8 cellular contexts compared by ENCODE assay signal in genomic region chr4:6331018-6331417, GRCh38.
DNase-seq lines count a peak whose midpoint lies in the region; ATAC-seq, FAIRE-seq and TF ChIP-seq lines count a peak whose summit lies in the region.

No MANE protein-coding gene starts in this region.

- POLR2A ChIA-PET in WTC11 (lab: Charles Lee): no interaction called here

- no peak overlapping the region for H3K27ac Mint-ChIP-seq in WTC11

- TF ChIP-seq CTCF in WTC11 (IDR thresholded peaks at IDR 0.05): peak; percentile 68

- peaks cover 27% of the 10 kb centered on the region for H3K9me3 Mint-ChIP-seq in WTC11

- peaks cover 2% of the 10 kb centered on the region for H3K36me3 Mint-ChIP-seq in WTC11

- 0 out of 2 replicates have a peak, but pooled peaks cover 3% of the 10 kb centered on the region for H3K4me1 Mint-ChIP-seq in WTC11

- CTCF ChIA-PET in WTC11 (lab: Charles Lee): interaction anchor here (0.6 to 15.7 kb wide), 69 partner anchors 9 to 526 kb away, joined by 3 to 713 read pairs (median 6); partner anchors contain the start of genes JAKMIP1, MAN2B2, MRFAP1 and WFS1

- no peak overlapping the region for H3K4me3 Mint-ChIP-seq in WTC11

- FAIRE-seq in GM18507 (lab: Jason Lieb, UNC): peak; percentile 65

- no peak for ATAC-seq in WTC11
- no peak for ATAC-seq in GM18519 (IDR thresholded peaks at IDR 0.05; ENCODE audit: low FRiP score, unreplicated experiment)
- no peak for ATAC-seq in GM21717 (IDR thresholded peaks at IDR 0.05; ENCODE audit: unreplicated experiment)
- no peak for ATAC-seq in GM19397 (IDR thresholded peaks at IDR 0.05; ENCODE audit: unreplicated experiment)

- DNase-seq in CD1c-positive myeloid dendritic cell (ENCODE audit: extremely low spot score): peak; percentile 23
- no peak for DNase-seq in GM18507 (ENCODE audit: extremely low spot score, insufficient read length, low read depth)
- peak; percentile 65 for DNase-seq in WTC11 (ENCODE audit: low spot score)
- peak; percentile 17 for DNase-seq in kidney tubule cell (ENCODE audit: low spot score)
- no peak for DNase-seq in T1000 (lab: John Stamatoyannopoulos, UW)

- H3K27me3 Mint-ChIP-seq in WTC11 (ENCODE audit: low read depth): no peaks in the 10 kb centered on the region; the same call in 1 of the 2 replicates

TF ChIP-seq in WTC11, 78 proteins besides CTCF, POLR2A, EP300 and RAD21:
- TF ChIP-seq RORB (CRISPR knock-in tag; IDR thresholded peaks at IDR 0.05): no peak
- no peak for TF ChIP-seq ATF6 (CRISPR knock-in tag; IDR thresholded peaks at IDR 0.05)
- no peak for TF ChIP-seq IRF2 (CRISPR knock-in tag; IDR thresholded peaks at IDR 0.05; ENCODE audit: borderline replicate concordance, low read depth)
- no peak for TF ChIP-seq GABPB1 (CRISPR knock-in tag; IDR thresholded peaks at IDR 0.05)
- TF ChIP-seq, protein P1, sequence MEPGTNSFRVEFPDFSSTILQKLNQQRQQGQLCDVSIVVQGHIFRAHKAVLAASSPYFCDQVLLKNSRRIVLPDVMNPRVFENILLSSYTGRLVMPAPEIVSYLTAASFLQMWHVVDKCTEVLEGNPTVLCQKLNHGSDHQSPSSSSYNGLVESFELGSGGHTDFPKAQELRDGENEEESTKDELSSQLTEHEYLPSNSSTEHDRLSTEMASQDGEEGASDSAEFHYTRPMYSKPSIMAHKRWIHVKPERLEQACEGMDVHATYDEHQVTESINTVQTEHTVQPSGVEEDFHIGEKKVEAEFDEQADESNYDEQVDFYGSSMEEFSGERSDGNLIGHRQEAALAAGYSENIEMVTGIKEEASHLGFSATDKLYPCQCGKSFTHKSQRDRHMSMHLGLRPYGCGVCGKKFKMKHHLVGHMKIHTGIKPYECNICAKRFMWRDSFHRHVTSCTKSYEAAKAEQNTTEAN (CRISPR knock-in tag; IDR thresholded peaks at IDR 0.05): no peak
- TF ChIP-seq ZNF263 (CRISPR knock-in tag; IDR thresholded peaks at IDR 0.05; ENCODE audit: low read depth): no peak
- no peak for TF ChIP-seq FOXP4 (CRISPR knock-in tag; IDR thresholded peaks at IDR 0.05)
- TF ChIP-seq, protein P2, sequence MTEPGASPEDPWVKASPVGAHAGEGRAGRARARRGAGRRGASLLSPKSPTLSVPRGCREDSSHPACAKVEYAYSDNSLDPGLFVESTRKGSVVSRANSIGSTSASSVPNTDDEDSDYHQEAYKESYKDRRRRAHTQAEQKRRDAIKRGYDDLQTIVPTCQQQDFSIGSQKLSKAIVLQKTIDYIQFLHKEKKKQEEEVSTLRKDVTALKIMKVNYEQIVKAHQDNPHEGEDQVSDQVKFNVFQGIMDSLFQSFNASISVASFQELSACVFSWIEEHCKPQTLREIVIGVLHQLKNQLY (CRISPR knock-in tag; IDR thresholded peaks at IDR 0.05): no peak
- TF ChIP-seq NR3C1 (CRISPR knock-in tag; conservative IDR thresholded peaks at IDR 0.05; ENCODE audit: low read depth): no peak
- TF ChIP-seq NFYB (CRISPR knock-in tag; conservative IDR thresholded peaks at IDR 0.05; ENCODE audit: low read depth): no peak
- TF ChIP-seq, protein P3, sequence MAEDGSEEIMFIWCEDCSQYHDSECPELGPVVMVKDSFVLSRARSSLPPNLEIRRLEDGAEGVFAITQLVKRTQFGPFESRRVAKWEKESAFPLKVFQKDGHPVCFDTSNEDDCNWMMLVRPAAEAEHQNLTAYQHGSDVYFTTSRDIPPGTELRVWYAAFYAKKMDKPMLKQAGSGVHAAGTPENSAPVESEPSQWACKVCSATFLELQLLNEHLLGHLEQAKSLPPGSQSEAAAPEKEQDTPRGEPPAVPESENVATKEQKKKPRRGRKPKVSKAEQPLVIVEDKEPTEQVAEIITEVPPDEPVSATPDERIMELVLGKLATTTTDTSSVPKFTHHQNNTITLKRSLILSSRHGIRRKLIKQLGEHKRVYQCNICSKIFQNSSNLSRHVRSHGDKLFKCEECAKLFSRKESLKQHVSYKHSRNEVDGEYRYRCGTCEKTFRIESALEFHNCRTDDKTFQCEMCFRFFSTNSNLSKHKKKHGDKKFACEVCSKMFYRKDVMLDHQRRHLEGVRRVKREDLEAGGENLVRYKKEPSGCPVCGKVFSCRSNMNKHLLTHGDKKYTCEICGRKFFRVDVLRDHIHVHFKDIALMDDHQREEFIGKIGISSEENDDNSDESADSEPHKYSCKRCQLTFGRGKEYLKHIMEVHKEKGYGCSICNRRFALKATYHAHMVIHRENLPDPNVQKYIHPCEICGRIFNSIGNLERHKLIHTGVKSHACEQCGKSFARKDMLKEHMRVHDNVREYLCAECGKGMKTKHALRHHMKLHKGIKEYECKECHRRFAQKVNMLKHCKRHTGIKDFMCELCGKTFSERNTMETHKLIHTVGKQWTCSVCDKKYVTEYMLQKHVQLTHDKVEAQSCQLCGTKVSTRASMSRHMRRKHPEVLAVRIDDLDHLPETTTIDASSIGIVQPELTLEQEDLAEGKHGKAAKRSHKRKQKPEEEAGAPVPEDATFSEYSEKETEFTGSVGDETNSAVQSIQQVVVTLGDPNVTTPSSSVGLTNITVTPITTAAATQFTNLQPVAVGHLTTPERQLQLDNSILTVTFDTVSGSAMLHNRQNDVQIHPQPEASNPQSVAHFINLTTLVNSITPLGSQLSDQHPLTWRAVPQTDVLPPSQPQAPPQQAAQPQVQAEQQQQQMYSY (CRISPR knock-in tag; IDR thresholded peaks at IDR 0.05): no peak
- TF ChIP-seq SOX15 (CRISPR knock-in tag; IDR thresholded peaks at IDR 0.05): no peak
- TF ChIP-seq ZNF219 (CRISPR knock-in tag; IDR thresholded peaks at IDR 0.05; ENCODE audit: borderline replicate concordance): no peak
- no peak for TF ChIP-seq FOXK1 (CRISPR knock-in tag; IDR thresholded peaks at IDR 0.05)
- TF ChIP-seq ARID4B (CRISPR knock-in tag; IDR thresholded peaks at IDR 0.05; ENCODE audit: borderline replicate concordance): no peak

Comparison
In these comparisons a context has a peak if more than half of its experiments do, and no peak if none do; other contexts are left out.
1. DNase-seq: peak in CD1c-positive myeloid dendritic cell (single experiment), WTC11 (single experiment) and kidney tubule cell (single experiment); none in GM18507 (single experiment) and T1000 (single experiment).